1 cellular context compared by ENCODE assay signal in the genomic region with DNA sequence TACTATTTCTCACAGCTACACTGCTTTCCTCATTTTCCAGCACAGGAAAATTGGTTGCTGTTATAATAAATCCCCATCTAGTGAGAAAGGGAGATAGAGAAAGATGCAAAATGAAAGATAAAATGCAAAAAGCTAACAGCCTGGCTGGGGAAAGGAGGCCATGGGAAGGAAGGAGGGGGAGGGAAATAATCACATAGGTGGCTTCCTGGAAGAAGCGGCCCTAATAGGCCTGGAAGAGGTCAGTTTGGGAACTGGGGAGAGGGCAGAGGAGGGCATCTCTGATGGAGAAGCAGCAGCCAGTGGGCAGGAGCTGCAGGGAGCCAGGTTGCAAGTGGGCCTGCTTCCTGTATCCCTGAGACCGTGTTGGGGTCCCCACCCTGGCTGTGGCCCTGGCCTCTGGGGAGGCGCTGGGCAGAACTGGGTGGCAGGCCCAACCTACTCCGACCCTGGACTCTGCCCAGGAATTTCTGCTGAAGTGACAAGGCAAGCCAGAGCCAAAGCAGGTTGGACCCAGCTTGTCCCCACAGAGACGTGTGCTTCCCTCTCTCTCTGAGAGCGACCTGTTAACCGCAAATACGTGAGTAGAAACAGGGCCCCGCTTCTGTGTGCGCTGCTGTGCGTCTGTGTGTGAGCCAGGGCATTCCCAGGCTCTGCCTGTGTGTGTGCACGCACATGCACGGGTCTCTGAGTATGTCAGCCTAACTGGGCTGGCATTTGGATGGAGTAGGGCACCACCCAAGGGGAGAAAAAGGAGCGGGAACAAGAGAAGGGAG.
TF ChIP-seq lines count a peak whose summit lies in the region.

No MANE protein-coding gene starts in this region.

TF ChIP-seq in HepG2, 621 proteins besides CTCF, POLR2A, EP300 and RAD21 (continued from another document and continues in another):
- TF ChIP-seq, protein P1, sequence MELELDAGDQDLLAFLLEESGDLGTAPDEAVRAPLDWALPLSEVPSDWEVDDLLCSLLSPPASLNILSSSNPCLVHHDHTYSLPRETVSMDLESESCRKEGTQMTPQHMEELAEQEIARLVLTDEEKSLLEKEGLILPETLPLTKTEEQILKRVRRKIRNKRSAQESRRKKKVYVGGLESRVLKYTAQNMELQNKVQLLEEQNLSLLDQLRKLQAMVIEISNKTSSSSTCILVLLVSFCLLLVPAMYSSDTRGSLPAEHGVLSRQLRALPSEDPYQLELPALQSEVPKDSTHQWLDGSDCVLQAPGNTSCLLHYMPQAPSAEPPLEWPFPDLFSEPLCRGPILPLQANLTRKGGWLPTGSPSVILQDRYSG (CRISPR knock-in tag; IDR thresholded peaks at IDR 0.05): no peak
- TF ChIP-seq PITX1 (CRISPR knock-in tag; IDR thresholded peaks at IDR 0.05) (peak; percentile 70; the same call in 1 of the 2 replicates), ZNF30 (CRISPR knock-in tag; IDR thresholded peaks at IDR 0.05) (no peak), HMG20A (CRISPR knock-in tag; IDR thresholded peaks at IDR 0.05; ENCODE audit: borderline replicate concordance) (peak; percentile 64; the same call in 1 of the 2 replicates), ZNF569 (CRISPR knock-in tag; IDR thresholded peaks at IDR 0.05; ENCODE audit: borderline replicate concordance) (no peak), CEBPG (CRISPR knock-in tag; IDR thresholded peaks at IDR 0.05) (no peak), ZBTB7A (CRISPR knock-in tag; IDR thresholded peaks at IDR 0.05) (no peak), ZSCAN12 (CRISPR knock-in tag; IDR thresholded peaks at IDR 0.05) (no peak), SP4 (CRISPR knock-in tag; IDR thresholded peaks at IDR 0.05) (peak; percentile 57; the same call in 1 of the 2 replicates), CCDC6 (CRISPR knock-in tag; IDR thresholded peaks at IDR 0.05) (no peak), MBD4 (IDR thresholded peaks at IDR 0.05; ENCODE audit: borderline replicate concordance, low read length) (no peak), HNRNPUL1 (IDR thresholded peaks at IDR 0.05; ENCODE audit: low read depth, low read length) (no peak), ZNF296 (CRISPR knock-in tag; conservative IDR thresholded peaks at IDR 0.05) (no peak), ZNF768 (CRISPR knock-in tag; IDR thresholded peaks at IDR 0.05) (peak; percentile 75; the same call in 1 of the 2 replicates), RBAK (CRISPR knock-in tag; IDR thresholded peaks at IDR 0.05) (no peak), TBX2 (CRISPR knock-in tag; IDR thresholded peaks at IDR 0.05; ENCODE audit: borderline replicate concordance) (peak; percentile 89), ZNF570 (CRISPR knock-in tag; IDR thresholded peaks at IDR 0.05; ENCODE audit: borderline replicate concordance) (no peak), ZNF251 (CRISPR knock-in tag; IDR thresholded peaks at IDR 0.05) (no peak), THYN1 (CRISPR knock-in tag; IDR thresholded peaks at IDR 0.05; ENCODE audit: borderline replicate concordance, low read depth) (no peak), ZNF350 (CRISPR knock-in tag; IDR thresholded peaks at IDR 0.05; ENCODE audit: borderline replicate concordance, low read depth) (peak; percentile 45; the same call in 1 of the 2 replicates), ZNF547 (CRISPR knock-in tag; IDR thresholded peaks at IDR 0.05) (no peak), NFIC (IDR thresholded peaks at IDR 0.05; ENCODE audit: low read length) (no peak), SP2 (CRISPR knock-in tag; IDR thresholded peaks at IDR 0.05) (no peak), IRF2 (CRISPR knock-in tag; IDR thresholded peaks at IDR 0.05) (peak; percentile 61; the same call in 1 of the 2 replicates), ASH2L (IDR thresholded peaks at IDR 0.05; ENCODE audit: insufficient read length, low read depth, low read length) (peak; percentile 53), ZBTB38 (CRISPR knock-in tag; IDR thresholded peaks at IDR 0.05) (peak; percentile 85), HES4 (CRISPR knock-in tag; IDR thresholded peaks at IDR 0.05; ENCODE audit: borderline replicate concordance) (no peak), ZNF550 (CRISPR knock-in tag; IDR thresholded peaks at IDR 0.05; ENCODE audit: borderline replicate concordance) (no peak), ZNF121 (CRISPR knock-in tag; IDR thresholded peaks at IDR 0.05) (no peak), PHF5A (CRISPR knock-in tag; IDR thresholded peaks at IDR 0.05; ENCODE audit: low read depth, unreplicated experiment) (peak; percentile 42), ZBTB7B (CRISPR knock-in tag; IDR thresholded peaks at IDR 0.05) (0 out of 2 replicates have a peak, but pooled peaks have one; percentile 26), HNF4A (CRISPR knock-in tag; IDR thresholded peaks at IDR 0.05) (peak; percentile 56), ZNF234 (CRISPR knock-in tag; conservative IDR thresholded peaks at IDR 0.05) (no peak), PTBP1 (IDR thresholded peaks at IDR 0.05; ENCODE audit: low read depth, low read length, poor library complexity, severe bottlenecking) (no peak), ZNF143 (CRISPR knock-in tag; IDR thresholded peaks at IDR 0.05) (no peak), HMG20B (CRISPR knock-in tag; conservative IDR thresholded peaks at IDR 0.05) (no peak), SALL1 (CRISPR knock-in tag; IDR thresholded peaks at IDR 0.05) (peak; percentile 73), FOXJ3 (CRISPR knock-in tag; IDR thresholded peaks at IDR 0.05; ENCODE audit: borderline replicate concordance) (no peak), JUNB (CRISPR knock-in tag; IDR thresholded peaks at IDR 0.05; ENCODE audit: borderline replicate concordance) (no peak)
- TF ChIP-seq, protein P2, sequence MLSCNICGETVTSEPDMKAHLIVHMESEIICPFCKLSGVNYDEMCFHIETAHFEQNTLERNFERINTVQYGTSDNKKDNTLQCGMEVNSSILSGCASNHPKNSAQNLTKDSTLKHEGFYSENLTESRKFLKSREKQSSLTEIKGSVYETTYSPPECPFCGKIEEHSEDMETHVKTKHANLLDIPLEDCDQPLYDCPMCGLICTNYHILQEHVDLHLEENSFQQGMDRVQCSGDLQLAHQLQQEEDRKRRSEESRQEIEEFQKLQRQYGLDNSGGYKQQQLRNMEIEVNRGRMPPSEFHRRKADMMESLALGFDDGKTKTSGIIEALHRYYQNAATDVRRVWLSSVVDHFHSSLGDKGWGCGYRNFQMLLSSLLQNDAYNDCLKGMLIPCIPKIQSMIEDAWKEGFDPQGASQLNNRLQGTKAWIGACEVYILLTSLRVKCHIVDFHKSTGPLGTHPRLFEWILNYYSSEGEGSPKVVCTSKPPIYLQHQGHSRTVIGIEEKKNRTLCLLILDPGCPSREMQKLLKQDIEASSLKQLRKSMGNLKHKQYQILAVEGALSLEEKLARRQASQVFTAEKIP (CRISPR knock-in tag; IDR thresholded peaks at IDR 0.05; ENCODE audit: borderline replicate concordance): no peak
- TF ChIP-seq, protein P3, sequence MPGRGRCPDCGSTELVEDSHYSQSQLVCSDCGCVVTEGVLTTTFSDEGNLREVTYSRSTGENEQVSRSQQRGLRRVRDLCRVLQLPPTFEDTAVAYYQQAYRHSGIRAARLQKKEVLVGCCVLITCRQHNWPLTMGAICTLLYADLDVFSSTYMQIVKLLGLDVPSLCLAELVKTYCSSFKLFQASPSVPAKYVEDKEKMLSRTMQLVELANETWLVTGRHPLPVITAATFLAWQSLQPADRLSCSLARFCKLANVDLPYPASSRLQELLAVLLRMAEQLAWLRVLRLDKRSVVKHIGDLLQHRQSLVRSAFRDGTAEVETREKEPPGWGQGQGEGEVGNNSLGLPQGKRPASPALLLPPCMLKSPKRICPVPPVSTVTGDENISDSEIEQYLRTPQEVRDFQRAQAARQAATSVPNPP (CRISPR knock-in tag; IDR thresholded peaks at IDR 0.05): 0 out of 2 replicates have a peak, but pooled peaks have one; percentile 50
- TF ChIP-seq, protein P4, sequence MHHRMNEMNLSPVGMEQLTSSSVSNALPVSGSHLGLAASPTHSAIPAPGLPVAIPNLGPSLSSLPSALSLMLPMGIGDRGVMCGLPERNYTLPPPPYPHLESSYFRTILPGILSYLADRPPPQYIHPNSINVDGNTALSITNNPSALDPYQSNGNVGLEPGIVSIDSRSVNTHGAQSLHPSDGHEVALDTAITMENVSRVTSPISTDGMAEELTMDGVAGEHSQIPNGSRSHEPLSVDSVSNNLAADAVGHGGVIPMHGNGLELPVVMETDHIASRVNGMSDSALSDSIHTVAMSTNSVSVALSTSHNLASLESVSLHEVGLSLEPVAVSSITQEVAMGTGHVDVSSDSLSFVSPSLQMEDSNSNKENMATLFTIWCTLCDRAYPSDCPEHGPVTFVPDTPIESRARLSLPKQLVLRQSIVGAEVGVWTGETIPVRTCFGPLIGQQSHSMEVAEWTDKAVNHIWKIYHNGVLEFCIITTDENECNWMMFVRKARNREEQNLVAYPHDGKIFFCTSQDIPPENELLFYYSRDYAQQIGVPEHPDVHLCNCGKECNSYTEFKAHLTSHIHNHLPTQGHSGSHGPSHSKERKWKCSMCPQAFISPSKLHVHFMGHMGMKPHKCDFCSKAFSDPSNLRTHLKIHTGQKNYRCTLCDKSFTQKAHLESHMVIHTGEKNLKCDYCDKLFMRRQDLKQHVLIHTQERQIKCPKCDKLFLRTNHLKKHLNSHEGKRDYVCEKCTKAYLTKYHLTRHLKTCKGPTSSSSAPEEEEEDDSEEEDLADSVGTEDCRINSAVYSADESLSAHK (CRISPR knock-in tag; IDR thresholded peaks at IDR 0.05; ENCODE audit: borderline replicate concordance): no peak
- TF ChIP-seq, protein P5, sequence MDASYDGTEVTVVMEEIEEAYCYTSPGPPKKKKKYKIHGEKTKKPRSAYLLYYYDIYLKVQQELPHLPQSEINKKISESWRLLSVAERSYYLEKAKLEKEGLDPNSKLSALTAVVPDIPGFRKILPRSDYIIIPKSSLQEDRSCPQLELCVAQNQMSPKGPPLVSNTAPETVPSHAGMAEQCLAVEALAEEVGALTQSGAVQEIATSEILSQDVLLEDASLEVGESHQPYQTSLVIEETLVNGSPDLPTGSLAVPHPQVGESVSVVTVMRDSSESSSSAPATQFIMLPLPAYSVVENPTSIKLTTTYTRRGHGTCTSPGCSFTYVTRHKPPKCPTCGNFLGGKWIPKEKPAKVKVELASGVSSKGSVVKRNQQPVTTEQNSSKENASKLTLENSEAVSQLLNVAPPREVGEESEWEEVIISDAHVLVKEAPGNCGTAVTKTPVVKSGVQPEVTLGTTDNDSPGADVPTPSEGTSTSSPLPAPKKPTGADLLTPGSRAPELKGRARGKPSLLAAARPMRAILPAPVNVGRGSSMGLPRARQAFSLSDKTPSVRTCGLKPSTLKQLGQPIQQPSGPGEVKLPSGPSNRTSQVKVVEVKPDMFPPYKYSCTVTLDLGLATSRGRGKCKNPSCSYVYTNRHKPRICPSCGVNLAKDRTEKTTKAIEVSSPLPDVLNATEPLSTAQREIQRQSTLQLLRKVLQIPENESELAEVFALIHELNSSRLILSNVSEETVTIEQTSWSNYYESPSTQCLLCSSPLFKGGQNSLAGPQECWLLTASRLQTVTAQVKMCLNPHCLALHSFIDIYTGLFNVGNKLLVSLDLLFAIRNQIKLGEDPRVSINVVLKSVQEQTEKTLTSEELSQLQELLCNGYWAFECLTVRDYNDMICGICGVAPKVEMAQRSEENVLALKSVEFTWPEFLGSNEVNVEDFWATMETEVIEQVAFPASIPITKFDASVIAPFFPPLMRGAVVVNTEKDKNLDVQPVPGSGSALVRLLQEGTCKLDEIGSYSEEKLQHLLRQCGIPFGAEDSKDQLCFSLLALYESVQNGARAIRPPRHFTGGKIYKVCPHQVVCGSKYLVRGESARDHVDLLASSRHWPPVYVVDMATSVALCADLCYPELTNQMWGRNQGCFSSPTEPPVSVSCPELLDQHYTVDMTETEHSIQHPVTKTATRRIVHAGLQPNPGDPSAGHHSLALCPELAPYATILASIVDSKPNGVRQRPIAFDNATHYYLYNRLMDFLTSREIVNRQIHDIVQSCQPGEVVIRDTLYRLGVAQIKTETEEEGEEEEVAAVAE (CRISPR knock-in tag; IDR thresholded peaks at IDR 0.05; ENCODE audit: borderline replicate concordance): no peak
- TF ChIP-seq, protein P6, sequence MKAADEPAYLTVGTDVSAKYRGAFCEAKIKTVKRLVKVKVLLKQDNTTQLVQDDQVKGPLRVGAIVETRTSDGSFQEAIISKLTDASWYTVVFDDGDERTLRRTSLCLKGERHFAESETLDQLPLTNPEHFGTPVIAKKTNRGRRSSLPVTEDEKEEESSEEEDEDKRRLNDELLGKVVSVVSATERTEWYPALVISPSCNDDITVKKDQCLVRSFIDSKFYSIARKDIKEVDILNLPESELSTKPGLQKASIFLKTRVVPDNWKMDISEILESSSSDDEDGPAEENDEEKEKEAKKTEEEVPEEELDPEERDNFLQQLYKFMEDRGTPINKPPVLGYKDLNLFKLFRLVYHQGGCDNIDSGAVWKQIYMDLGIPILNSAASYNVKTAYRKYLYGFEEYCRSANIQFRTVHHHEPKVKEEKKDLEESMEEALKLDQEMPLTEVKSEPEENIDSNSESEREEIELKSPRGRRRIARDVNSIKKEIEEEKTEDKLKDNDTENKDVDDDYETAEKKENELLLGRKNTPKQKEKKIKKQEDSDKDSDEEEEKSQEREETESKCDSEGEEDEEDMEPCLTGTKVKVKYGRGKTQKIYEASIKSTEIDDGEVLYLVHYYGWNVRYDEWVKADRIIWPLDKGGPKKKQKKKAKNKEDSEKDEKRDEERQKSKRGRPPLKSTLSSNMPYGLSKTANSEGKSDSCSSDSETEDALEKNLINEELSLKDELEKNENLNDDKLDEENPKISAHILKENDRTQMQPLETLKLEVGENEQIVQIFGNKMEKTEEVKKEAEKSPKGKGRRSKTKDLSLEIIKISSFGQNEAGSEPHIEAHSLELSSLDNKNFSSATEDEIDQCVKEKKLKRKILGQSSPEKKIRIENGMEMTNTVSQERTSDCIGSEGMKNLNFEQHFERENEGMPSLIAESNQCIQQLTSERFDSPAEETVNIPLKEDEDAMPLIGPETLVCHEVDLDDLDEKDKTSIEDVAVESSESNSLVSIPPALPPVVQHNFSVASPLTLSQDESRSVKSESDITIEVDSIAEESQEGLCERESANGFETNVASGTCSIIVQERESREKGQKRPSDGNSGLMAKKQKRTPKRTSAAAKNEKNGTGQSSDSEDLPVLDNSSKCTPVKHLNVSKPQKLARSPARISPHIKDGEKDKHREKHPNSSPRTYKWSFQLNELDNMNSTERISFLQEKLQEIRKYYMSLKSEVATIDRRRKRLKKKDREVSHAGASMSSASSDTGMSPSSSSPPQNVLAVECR (CRISPR knock-in tag; IDR thresholded peaks at IDR 0.05; ENCODE audit: borderline replicate concordance): peak; percentile 50; the same call in 1 of the 2 replicates
- TF ChIP-seq, protein P7, sequence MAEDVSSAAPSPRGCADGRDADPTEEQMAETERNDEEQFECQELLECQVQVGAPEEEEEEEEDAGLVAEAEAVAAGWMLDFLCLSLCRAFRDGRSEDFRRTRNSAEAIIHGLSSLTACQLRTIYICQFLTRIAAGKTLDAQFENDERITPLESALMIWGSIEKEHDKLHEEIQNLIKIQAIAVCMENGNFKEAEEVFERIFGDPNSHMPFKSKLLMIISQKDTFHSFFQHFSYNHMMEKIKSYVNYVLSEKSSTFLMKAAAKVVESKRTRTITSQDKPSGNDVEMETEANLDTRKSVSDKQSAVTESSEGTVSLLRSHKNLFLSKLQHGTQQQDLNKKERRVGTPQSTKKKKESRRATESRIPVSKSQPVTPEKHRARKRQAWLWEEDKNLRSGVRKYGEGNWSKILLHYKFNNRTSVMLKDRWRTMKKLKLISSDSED (CRISPR knock-in tag; IDR thresholded peaks at IDR 0.05): no peak
- TF ChIP-seq, protein P8, sequence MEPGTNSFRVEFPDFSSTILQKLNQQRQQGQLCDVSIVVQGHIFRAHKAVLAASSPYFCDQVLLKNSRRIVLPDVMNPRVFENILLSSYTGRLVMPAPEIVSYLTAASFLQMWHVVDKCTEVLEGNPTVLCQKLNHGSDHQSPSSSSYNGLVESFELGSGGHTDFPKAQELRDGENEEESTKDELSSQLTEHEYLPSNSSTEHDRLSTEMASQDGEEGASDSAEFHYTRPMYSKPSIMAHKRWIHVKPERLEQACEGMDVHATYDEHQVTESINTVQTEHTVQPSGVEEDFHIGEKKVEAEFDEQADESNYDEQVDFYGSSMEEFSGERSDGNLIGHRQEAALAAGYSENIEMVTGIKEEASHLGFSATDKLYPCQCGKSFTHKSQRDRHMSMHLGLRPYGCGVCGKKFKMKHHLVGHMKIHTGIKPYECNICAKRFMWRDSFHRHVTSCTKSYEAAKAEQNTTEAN (CRISPR knock-in tag; conservative IDR thresholded peaks at IDR 0.05): no peak; the same call in 1 of the 2 replicates
